18 cellular contexts compared by ENCODE assay signal in the genomic region with DNA sequence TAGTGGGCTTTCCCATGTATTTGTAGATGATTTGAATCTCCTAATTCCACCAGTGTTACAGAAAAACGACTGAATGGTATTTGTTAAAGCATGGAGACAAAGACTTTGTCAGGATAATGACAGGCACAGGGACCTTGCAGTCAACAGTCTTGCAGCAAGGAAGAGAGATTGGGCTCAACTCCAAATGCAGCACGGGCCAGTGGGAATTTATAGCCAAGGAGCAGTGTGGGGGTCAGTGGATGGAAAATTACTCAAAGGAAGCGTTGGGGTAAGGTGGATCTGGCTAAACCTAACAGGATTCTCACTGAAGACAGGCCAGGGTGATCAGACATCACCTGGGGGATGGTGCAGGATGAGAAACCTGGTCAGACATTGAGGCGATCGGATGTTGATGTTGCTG. TPM values are rescaled to one million over a fixed set of nuclear protein-coding genes. Genes with fewer than 3 reads are reported as not detected.
DNase-seq lines count a peak whose midpoint lies in the region; ATAC-seq, FAIRE-seq and TF ChIP-seq lines count a peak whose summit lies in the region.
"Had no signal": no experiment of that assay in that cellular context is flagged by ENCODE, and none has a peak within 500 bp of the region (broad histone marks: within the 10 kb centered on the region; RNA-seq: fewer than 3 reads in every experiment).

No MANE protein-coding gene starts in this region.

- no peak for FAIRE-seq in endothelial cell of umbilical vein (lab: Jason Lieb, UNC)
- FAIRE-seq: D721Med, H54 had no signal

- H3K27ac ChIP-seq in endothelial cell of umbilical vein (ENCODE audit: insufficient read depth, low read depth, low read length), result no peak overlapping the region
- H3K27ac ChIP-seq in Peyer's patch, result no peak overlapping the region
- H3K27ac ChIP-seq: 22Rv1 had no signal

- no peak overlapping the region for H3K4me2 ChIP-seq in endothelial cell of umbilical vein (ENCODE audit: insufficient read depth, low read length)

- no peaks in the 10 kb centered on the region for H3K27me3 ChIP-seq in endothelial cell of umbilical vein (ENCODE audit: control insufficient read depth in 2 of 2, insufficient read depth in 2 of 2, low read length in 2 of 2)
- no peaks in the 10 kb centered on the region for H3K27me3 ChIP-seq in Peyer's patch

- H3K9ac ChIP-seq in endothelial cell of umbilical vein (replicated peaks; ENCODE audit: extremely low read depth, insufficient read depth, low read length), result no peak overlapping the region

- TF ChIP-seq CTCF in endothelial cell of umbilical vein (IDR thresholded peaks at IDR 0.05; ENCODE audit: extremely low read depth in 1 of 2, insufficient read depth in 1 of 2, low read depth in 1 of 2, low read length in 2 of 2) (no peak), Peyer's patch (IDR thresholded peaks at IDR 0.05) (no peak)

- no peaks in the 10 kb centered on the region for H3K36me3 ChIP-seq in endothelial cell of umbilical vein (ENCODE audit: control insufficient read depth in 2 of 2, extremely low read depth in 1 of 2, insufficient read depth in 2 of 2, low read length in 2 of 2)
- H3K36me3 ChIP-seq in Peyer's patch, result no peaks in the 10 kb centered on the region

- in situ Hi-C loops in G401 (cut with HindIII; ENCODE audit: low sequenced_read_pairs), result no loop called here

- no peaks in the 10 kb centered on the region for H3K79me2 ChIP-seq in endothelial cell of umbilical vein (ENCODE audit: control insufficient read depth, insufficient read depth, low read length)

- CTCF ChIA-PET in endothelial cell of umbilical vein (lab: Charles Lee), result interaction anchor here (38.9 kb wide), 1 partner anchor 198 kb away, joined by 1408 read pairs; no protein-coding TSS in a partner anchor

- POLR2A ChIA-PET in endothelial cell of umbilical vein (lab: Charles Lee), result no interaction called here

- H2AFZ ChIP-seq in endothelial cell of umbilical vein (ENCODE audit: low read depth, low read length), result no peak overlapping the region

- no TSS peak for BruUV-seq in endothelial cell of umbilical vein (replicated peaks; lab: Mats Ljungman, UMichigan)

- no peak for TF ChIP-seq POLR2A in endothelial cell of umbilical vein (IDR thresholded peaks at IDR 0.05; ENCODE audit: low read depth, low read length)
- no peak for TF ChIP-seq POLR2A in Peyer's patch (IDR thresholded peaks at IDR 0.05)

- intact Hi-C loops in Right ventricle myocardium superior (cut with DNase I) (no loop called here), cardiac septum (cut with DNase I) (no loop called here), endothelial cell of umbilical vein (cut with micrococcal nuclease) (no loop called here)

- H3K9me1 ChIP-seq in endothelial cell of umbilical vein (replicated peaks; ENCODE audit: control insufficient read depth, extremely low read depth, insufficient read depth, low read length), result no peaks in the 10 kb centered on the region

- H4K20me1 ChIP-seq in endothelial cell of umbilical vein (replicated peaks; ENCODE audit: control insufficient read depth, extremely low read depth, insufficient read depth, low read length), result no peaks in the 10 kb centered on the region

- peaks cover 1% of the 10 kb centered on the region for H3K4me1 ChIP-seq in endothelial cell of umbilical vein (ENCODE audit: control insufficient read depth, extremely low read depth, insufficient read depth, low read length)
- H3K4me1 ChIP-seq in Peyer's patch, result no peaks in the 10 kb centered on the region

- DNase-seq in Right ventricle myocardium superior (no peak), cardiac septum (ENCODE audit: low spot score) (no peak), G401 (ENCODE audit: low spot score) (peak; percentile 98), cerebellar cortex (ENCODE audit: low spot score) (peak; percentile 98), endothelial cell of umbilical vein (ENCODE audit: low read depth, low spot score) (peak; percentile 14), Peyer's patch (no peak), NK-92 (lab: John Stamatoyannopoulos, UW; ENCODE audit: unreplicated experiment) (no peak)
- DNase-seq: CD8-positive, alpha-beta T cell; COR-L47; DMS153; DMS79 treated with DMSO at 0.1 percent for 48 hours; EL; GDM1 had no signal

- dilution Hi-C loops in endothelial cell of umbilical vein (cut with MboI; ENCODE audit: extremely low pct_ligation_motif_present, low sequenced_read_pairs), result no loop called here

- H3K4me3 ChIP-seq in endothelial cell of umbilical vein (replicated peaks in 1 of 3; ENCODE audit: insufficient read depth in 1 of 3, low read depth in 1 of 3, low read length in 3 of 3), result no peak overlapping the region
- no peak overlapping the region for H3K4me3 ChIP-seq in Peyer's patch

- peak; percentile 60 for ATAC-seq in Right ventricle myocardium superior (ENCODE audit: poor library complexity)
- ATAC-seq in GM18502 (IDR thresholded peaks at IDR 0.05; ENCODE audit: poor library complexity, unreplicated experiment), result no peak
- ATAC-seq: CD8-positive, alpha-beta T cell had no signal

- H3K9me3 ChIP-seq in endothelial cell of umbilical vein (replicated peaks; ENCODE audit: control insufficient read depth, insufficient read depth, low read length), result no peaks in the 10 kb centered on the region
- no peaks in the 10 kb centered on the region for H3K9me3 ChIP-seq in Peyer's patch

TF ChIP-seq in endothelial cell of umbilical vein, 7 proteins besides CTCF, POLR2A, EP300 and RAD21:
- TF ChIP-seq EZH2 (IDR thresholded peaks at IDR 0.05; ENCODE audit: borderline replicate concordance, low read depth, low read length, severe bottlenecking), result no peak

RNA-seq across cellular contexts. Expression of a gene that starts 24.3 kb away (rescaled TPM):
- 37.5 TPM for total RNA-seq in Right ventricle myocardium superior
- total RNA-seq in cardiac septum, result 86.9 TPM
- not detected in 2 replicates for total RNA-seq in G401 (2014; rRNA removed; shearing (Covaris generic))
- total RNA-seq in endothelial cell of umbilical vein, result not detected in 2 replicates
- polyA plus RNA-seq in endothelial cell of umbilical vein, result 0.14 TPM in 1 of 2 replicates, not detected in the other
- not detected in 2 replicates for polyA plus RNA-seq in endothelial cell of umbilical vein (2011; cell fraction: cytosol; rRNA removed)
- polyA plus RNA-seq in endothelial cell of umbilical vein (2011; cell fraction: nucleus; rRNA removed), result not detected in 2 replicates
- polyA plus RNA-seq in endothelial cell of umbilical vein (2012), result not detected in 2 replicates
- 0.19 and 1.7 TPM in 2 replicates for polyA minus RNA-seq in endothelial cell of umbilical vein
- polyA minus RNA-seq in endothelial cell of umbilical vein (2011; cell fraction: cytosol; rRNA and poly(A)+ RNA removed), result 11.5 TPM
- not detected in 2 replicates for polyA minus RNA-seq in endothelial cell of umbilical vein (2011; cell fraction: nucleus; rRNA and poly(A)+ RNA removed)
- 10 to 100 TPM in 1 of 4 donors, 1 to 10 TPM in 3; 2.5 to 16.5 (median 8.0) TPM for total RNA-seq in Peyer's patch
- polyA plus RNA-seq: BJ had no signal

Comparison
In these comparisons a context has a peak if more than half of its experiments do, and no peak if none do; other contexts are left out.
1. DNase-seq: peak in G401 (single experiment), cerebellar cortex (single experiment) and endothelial cell of umbilical vein (single experiment); none in Right ventricle myocardium superior (single experiment), cardiac septum (single experiment), Peyer's patch (0 of 3) and NK-92 (single experiment).